Comparison of ENCODE assay signal across 8 cellular contexts in the genomic region with DNA sequence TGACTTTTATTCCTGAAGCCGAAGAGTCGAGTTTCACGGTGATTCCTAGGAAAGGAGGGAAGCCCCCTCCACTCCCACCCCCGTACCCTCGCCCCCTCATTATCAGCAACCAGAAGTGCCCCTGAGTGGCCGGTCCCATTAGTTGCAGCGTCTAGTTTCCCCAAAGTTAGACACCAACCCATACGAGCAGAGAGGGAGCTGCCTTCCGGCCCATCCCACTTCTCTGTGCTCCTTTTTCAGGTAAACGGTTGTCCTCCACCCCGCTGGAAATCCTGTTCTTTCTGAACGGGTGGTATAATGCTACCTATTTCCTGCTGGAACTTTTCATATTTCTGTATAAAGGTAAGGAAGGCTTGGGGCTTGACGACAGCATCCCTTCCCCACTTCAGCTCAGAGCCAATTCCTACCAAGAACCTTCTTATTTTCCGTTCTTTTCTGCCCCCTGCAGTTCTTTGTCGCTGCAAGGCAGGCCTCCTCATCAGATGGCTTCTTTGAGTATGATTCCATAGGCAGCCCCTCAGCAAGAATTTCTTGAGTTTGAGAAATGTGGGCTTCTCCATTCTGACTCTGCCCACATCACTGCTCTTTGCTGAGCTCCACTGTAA.
DNase-seq lines count a peak whose midpoint lies in the region; ATAC-seq and TF ChIP-seq lines count a peak whose summit lies in the region.

No MANE protein-coding gene starts in this region.

- H3K27me3 ChIP-seq in NT2/D1 (ENCODE audit: insufficient read depth, insufficient read length) (peaks cover 6% of the 10 kb centered on the region), brain microvascular endothelial cell (replicated peaks) (no peaks in the 10 kb centered on the region)

- H3K27ac Mint-ChIP-seq in stimulated activated naive CD8-positive, alpha-beta T cell treated with anti-CD3 and anti-CD28 coated beads, Interleukin-15, amount 100 ng/mL, for 72 hours, result peak overlapping the region; percentile 92 to 98

- peaks cover 3% of the 10 kb centered on the region for H3K4me1 ChIP-seq in NT2/D1 (ENCODE audit: insufficient read depth, insufficient read length)

- in situ Hi-C loops in brain microvascular endothelial cell (cut with HindIII; ENCODE audit: low pct_ligation_motif_present, low sequenced_read_pairs), result no loop called here

- H3K27me3 Mint-ChIP-seq in stimulated activated naive CD8-positive, alpha-beta T cell treated with anti-CD3 and anti-CD28 coated beads, Interleukin-15, amount 100 ng/mL, for 72 hours, result no peaks in the 10 kb centered on the region

- H3K4me3 ChIP-seq in GM08714 (ENCODE audit: low read length) (peak overlapping the region; percentile 76), NT2/D1 (ENCODE audit: insufficient read length, low read depth) (peak overlapping the region; percentile 78), brain microvascular endothelial cell (ENCODE audit: low read depth, low read length) (peak overlapping the region; percentile 86)

- ATAC-seq in stimulated activated naive CD8-positive, alpha-beta T cell treated with anti-CD3 and anti-CD28 coated beads, Interleukin-15, amount 100 ng/mL, for 72 hours, result no peak
- ATAC-seq in HG03520 (IDR thresholded peaks at IDR 0.05; ENCODE audit: unreplicated experiment), result no peak

- no peaks in the 10 kb centered on the region for H3K9me3 Mint-ChIP-seq in stimulated activated naive CD8-positive, alpha-beta T cell treated with anti-CD3 and anti-CD28 coated beads, Interleukin-15, amount 100 ng/mL, for 72 hours

- peak; percentile 63 for TF ChIP-seq CTCF in brain microvascular endothelial cell (IDR thresholded peaks at IDR 0.05; ENCODE audit: low read depth, low read length, missing control alignments)

- H3K4me3 Mint-ChIP-seq in stimulated activated naive CD8-positive, alpha-beta T cell treated with anti-CD3 and anti-CD28 coated beads, Interleukin-15, amount 100 ng/mL, for 72 hours, result peak overlapping the region; percentile 94 to 96

- peaks cover 24% of the 10 kb centered on the region for H3K4me1 Mint-ChIP-seq in stimulated activated naive CD8-positive, alpha-beta T cell treated with anti-CD3 and anti-CD28 coated beads, Interleukin-15, amount 100 ng/mL, for 72 hours

- H3K9ac ChIP-seq in NT2/D1 (ENCODE audit: insufficient read length, low read depth), result peak overlapping the region; percentile 87

- H3K27ac ChIP-seq in brain microvascular endothelial cell, result no peak overlapping the region

- DNase-seq in 8988T (peak; percentile 43), NT2/D1 (ENCODE audit: low read depth, low spot score) (no peak), brain microvascular endothelial cell (no peak), kidney glomerular epithelial cell (lab: John Stamatoyannopoulos, UW) (peak; percentile 18), NCI-H2029 treated with DMSO at 0.1 percent for 48 hours (lab: John Stamatoyannopoulos, UW) (no peak)
- DNase-seq in stimulated activated naive CD8-positive, alpha-beta T cell treated with anti-CD3 and anti-CD28 coated beads, Interleukin-15, amount 100 ng/mL, for 72 hours, result peak in 1 of 2 donors; percentile 15

- H3K9me3 ChIP-seq in NT2/D1 (ENCODE audit: insufficient read depth, low read length), result peaks cover 6% of the 10 kb centered on the region; the same call in 1 of the 2 replicates

- peaks cover 18% of the 10 kb centered on the region for H3K36me3 ChIP-seq in NT2/D1 (ENCODE audit: insufficient read depth, insufficient read length, low read length)
- peaks cover 4% of the 10 kb centered on the region for H3K36me3 ChIP-seq in brain microvascular endothelial cell (replicated peaks)

Comparison
In these comparisons a context has a peak if more than half of its experiments do, and no peak if none do; other contexts are left out.
1. DNase-seq: peak in 8988T (single experiment) and kidney glomerular epithelial cell (single experiment); none in NT2/D1 (single experiment), brain microvascular endothelial cell (single experiment) and NCI-H2029 treated with DMSO at 0.1 percent for 48 hours (single experiment).
2. Peak in every context shown above with its lines, with median percentiles within 50 percentile points of each other: H3K4me3 ChIP-seq.